Comparison of ENCODE assay signal across 8 cellular contexts in the genomic region with DNA sequence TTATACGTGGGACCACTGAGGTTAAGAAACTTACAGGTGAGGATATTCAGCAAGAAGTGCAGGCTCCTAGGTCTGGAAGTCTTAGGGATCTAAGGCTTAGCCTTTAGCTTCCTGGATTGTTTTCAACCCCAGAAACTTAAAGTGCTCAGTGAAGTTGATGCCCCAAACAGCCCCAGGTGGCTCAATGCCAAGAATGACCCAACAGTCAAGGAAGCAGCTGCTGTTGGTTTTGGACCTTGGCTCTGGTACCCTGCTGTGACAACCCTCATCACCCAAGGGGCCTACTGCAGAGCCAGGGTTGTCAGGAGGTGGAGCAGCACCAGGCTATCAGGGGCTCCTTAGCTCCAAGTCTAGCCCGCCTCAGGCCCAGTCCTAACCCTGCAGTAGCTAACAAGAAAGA. TPM values are rescaled to one million over a fixed set of nuclear protein-coding genes. Genes with fewer than 3 reads are reported as not detected.
DNase-seq lines count a peak whose midpoint lies in the region; ATAC-seq and TF ChIP-seq lines count a peak whose summit lies in the region.

No MANE protein-coding gene starts in this region.

- ATAC-seq in HG02763 (IDR thresholded peaks at IDR 0.05; ENCODE audit: unreplicated experiment) (peak; percentile 23), RWPE2 (ENCODE audit: low read depth) (no peak)

- H3K27ac ChIP-seq in RWPE2 (ENCODE audit: poor library complexity, severe bottlenecking): peak overlapping the region; percentile 40

- no peak for TF ChIP-seq CTCF in RWPE2 (IDR thresholded peaks at IDR 0.05; ENCODE audit: poor library complexity, severe bottlenecking)

- peaks cover 90% of the 10 kb centered on the region for H3K36me3 Mint-ChIP-seq in activated CD4-positive, alpha-beta T cell treated with anti-CD3 and anti-CD28 coated beads, Interleukin-2, amount 10 ng/mL, durations not matched to agents 24 days and 14 days (ENCODE audit: low read depth)

- no peaks in the 10 kb centered on the region for H3K9me3 Mint-ChIP-seq in activated CD4-positive, alpha-beta T cell treated with anti-CD3 and anti-CD28 coated beads, Interleukin-2, amount 10 ng/mL, durations not matched to agents 24 days and 14 days

- no peaks in the 10 kb centered on the region for H3K9me3 ChIP-seq in RWPE2 (ENCODE audit: severe bottlenecking)

- peak overlapping the region; percentile 93 for H3K27ac Mint-ChIP-seq in activated CD4-positive, alpha-beta T cell treated with anti-CD3 and anti-CD28 coated beads, Interleukin-2, amount 10 ng/mL, durations not matched to agents 24 days and 14 days

- H3K36me3 ChIP-seq in RWPE2 (ENCODE audit: low read depth): peaks cover 11% of the 10 kb centered on the region

- intact Hi-C loops in activated CD4-positive, alpha-beta T cell treated with anti-CD3 and anti-CD28 coated beads, Interleukin-2, amount 10 ng/mL, durations not matched to agents 24 days and 14 days (cut with micrococcal nuclease): no loop called here

- H3K27me3 Mint-ChIP-seq in activated CD4-positive, alpha-beta T cell treated with anti-CD3 and anti-CD28 coated beads, Interleukin-2, amount 10 ng/mL, durations not matched to agents 24 days and 14 days: no peaks in the 10 kb centered on the region

- peaks cover 79% of the 10 kb centered on the region for H3K4me1 Mint-ChIP-seq in activated CD4-positive, alpha-beta T cell treated with anti-CD3 and anti-CD28 coated beads, Interleukin-2, amount 10 ng/mL, durations not matched to agents 24 days and 14 days

- no peaks in the 10 kb centered on the region for H3K27me3 ChIP-seq in RWPE2 (ENCODE audit: insufficient read depth, poor library complexity, severe bottlenecking)

- peaks cover 26% of the 10 kb centered on the region for H3K4me1 ChIP-seq in RWPE2 (ENCODE audit: insufficient read depth, poor library complexity, severe bottlenecking)

- H3K4me3 Mint-ChIP-seq in activated CD4-positive, alpha-beta T cell treated with anti-CD3 and anti-CD28 coated beads, Interleukin-2, amount 10 ng/mL, durations not matched to agents 24 days and 14 days: peak overlapping the region; percentile 64

- no peak overlapping the region for H3K4me3 ChIP-seq in RWPE2 (ENCODE audit: severe bottlenecking)

- DNase-seq in activated CD4-positive, alpha-beta T cell treated with anti-CD3 and anti-CD28 coated beads, Interleukin-2, amount 10 ng/mL, durations not matched to agents 24 days and 14 days: no peak
- DNase-seq in activated CD4-positive, alpha-beta T cell treated with anti-CD3 and anti-CD28 coated beads for 1 hour: no peak
- DNase-seq in RWPE2 (ENCODE audit: low spot score): no peak
- DNase-seq in pulmonary artery endothelial cell (ENCODE audit: low read depth, low spot score): peak; percentile 30
- no peak for DNase-seq in effector CD8-positive, alpha-beta T cell (lab: John Stamatoyannopoulos, UW)
- no peak for DNase-seq in DMS 273 (lab: John Stamatoyannopoulos, UW; ENCODE audit: unreplicated experiment)
- DNase-seq in NCI-H82 (lab: John Stamatoyannopoulos, UW): no peak

RNA-seq across cellular contexts. Expression of a gene that starts 36.8 kb away (rescaled TPM):
- 267 and 277 TPM in 2 replicates for total RNA-seq in activated CD4-positive, alpha-beta T cell treated with anti-CD3 and anti-CD28 coated beads, Interleukin-2, amount 10 ng/mL, durations not matched to agents 24 days and 14 days
- 0.26 and 0.67 TPM in 2 replicates for total RNA-seq in pulmonary artery endothelial cell

RNA-seq across cellular contexts. Expression of a gene that starts 48.3 kb away (rescaled TPM):
- total RNA-seq in activated CD4-positive, alpha-beta T cell treated with anti-CD3 and anti-CD28 coated beads, Interleukin-2, amount 10 ng/mL, durations not matched to agents 24 days and 14 days: 405 and 419 TPM in 2 replicates
- total RNA-seq in pulmonary artery endothelial cell: 50.0 and 50.4 TPM in 2 replicates

Comparison
In these comparisons a context has a peak if more than half of its experiments do, and no peak if none do; other contexts are left out.
1. RNA of a gene that starts 36.8 kb away (total RNA-seq): 267 to 277 TPM in activated CD4-positive, alpha-beta T cell treated with anti-CD3 and anti-CD28 coated beads, Interleukin-2, amount 10 ng/mL, durations not matched to agents 24 days and 14 days; 0.26 to 0.67 TPM in pulmonary artery endothelial cell; every median in the first group is over 100 times any median in the second.